ENCODE assay signal across 22 cellular contexts in genomic region chr6:5100806-5101205, GRCh38.
"Had no signal": no experiment of that assay in that cellular context is flagged by ENCODE, and none has a peak within 500 bp of the region (broad histone marks: within the 10 kb centered on the region; RNA-seq: fewer than 3 reads in every experiment).

No MANE protein-coding gene starts in this region.

- H3K9me3 ChIP-seq: SK-N-SH had no signal

- H3K27ac ChIP-seq: HL-60, KMS-11, RWPE1 had no signal

- H3K9me3 Mint-ChIP-seq: IgD-negative memory B cell had no signal

- H3K27me3 Mint-ChIP-seq: IgD-negative memory B cell had no signal

- H3K36me3 Mint-ChIP-seq: IgD-negative memory B cell had no signal

- DNase-seq: Kasumi-1, MM.1S, NCI-H1092 treated with DMSO at 0.1 percent for 48 hours, NCI-H1436, NCI-H187, NCI-H2029, NCI-H2081 treated with DMSO at 0.1 percent for 48 hours, NCI-H2171, NCI-H226, NCI-H446, NCI-H510A, NCI-H524 treated with DMSO at 0.1 percent for 48 hours, NCI-H69, NCI-H774, SHP77, SK-N-SH, SW 1271 had no signal

- H3K4me3 ChIP-seq: K562 had no signal

- H3K4me3 Mint-ChIP-seq: IgD-negative memory B cell had no signal

- H3K27ac Mint-ChIP-seq: IgD-negative memory B cell had no signal
